Comparison of ENCODE assay signal across 14 cellular contexts in genomic region chr11:60844870-60845221, GRCh38. TPM values are rescaled to one million over a fixed set of nuclear protein-coding genes. Genes with fewer than 3 reads are reported as not detected.
DNase-seq lines count a peak whose midpoint lies in the region; ATAC-seq, FAIRE-seq and TF ChIP-seq lines count a peak whose summit lies in the region.
"Had no signal": no experiment of that assay in that cellular context is flagged by ENCODE, and none has a peak within 500 bp of the region (broad histone marks: within the 10 kb centered on the region; RNA-seq: fewer than 3 reads in every experiment).

No MANE protein-coding gene starts in this region.

- TF ChIP-seq EP300 in ovary (IDR thresholded peaks at IDR 0.05) = no peak

- dilution Hi-C loops in endothelial cell of umbilical vein (cut with MboI; ENCODE audit: extremely low pct_ligation_motif_present, low sequenced_read_pairs) = no loop called here

- H3K4me1 ChIP-seq in endothelial cell of umbilical vein (ENCODE audit: control insufficient read depth, extremely low read depth, insufficient read depth, low read length) = peaks cover 37% of the 10 kb centered on the region
- peaks cover 28% of the 10 kb centered on the region for H3K4me1 ChIP-seq in psoas muscle
- peaks cover 16% of the 10 kb centered on the region for H3K4me1 ChIP-seq in ovary (ENCODE audit: insufficient read depth)

- no peak overlapping the region for H3K9ac ChIP-seq in endothelial cell of umbilical vein (replicated peaks; ENCODE audit: extremely low read depth, insufficient read depth, low read length)

- peaks cover 37% of the 10 kb centered on the region for H3K36me3 Mint-ChIP-seq in activated CD4-positive, alpha-beta T cell treated with anti-CD3 and anti-CD28 coated beads for 36 hours (ENCODE audit: low read depth)

- H3K27ac Mint-ChIP-seq in activated CD4-positive, alpha-beta T cell treated with anti-CD3 and anti-CD28 coated beads for 36 hours = peak overlapping the region; percentile 43

- H3K9me3 ChIP-seq in endothelial cell of umbilical vein (replicated peaks; ENCODE audit: control insufficient read depth, insufficient read depth, low read length) (no peaks in the 10 kb centered on the region), psoas muscle (no peaks in the 10 kb centered on the region), ovary (no peaks in the 10 kb centered on the region)
- H3K9me3 ChIP-seq: upper lobe of left lung had no signal

- no peaks in the 10 kb centered on the region for H3K27me3 ChIP-seq in endothelial cell of umbilical vein (ENCODE audit: control insufficient read depth in 2 of 2, insufficient read depth in 2 of 2, low read length in 2 of 2)
- no peaks in the 10 kb centered on the region for H3K27me3 ChIP-seq in psoas muscle (ENCODE audit: insufficient read depth in 3 of 3, low read length in 2 of 3)
- H3K27me3 ChIP-seq in ovary = no peaks in the 10 kb centered on the region
- H3K27me3 ChIP-seq: upper lobe of left lung had no signal

- no TSS peak for BruUV-seq in endothelial cell of umbilical vein (replicated peaks; lab: Mats Ljungman, UMichigan)

- H3K4me3 Mint-ChIP-seq in activated CD4-positive, alpha-beta T cell treated with anti-CD3 and anti-CD28 coated beads for 36 hours = peak overlapping the region; percentile 83

- intact Hi-C loops in activated CD4-positive, alpha-beta T cell treated with anti-CD3 and anti-CD28 coated beads for 36 hours (cut with DNase I, micrococcal nuclease) = no loop called here
- intact Hi-C loops in endothelial cell of umbilical vein (cut with micrococcal nuclease) (no loop called here), psoas muscle (cut with DNase I) (loop anchor here (5.0 to 10.0 kb wide), 2 partner anchors 57 to 320 kb away; partner anchors contain the start of gene VPS37C (in 1 of the 2)), ovary (cut with DNase I) (loop anchor here in 1 of 4 donors (10.0 kb wide), 1 partner anchor 50 kb away; no protein-coding TSS in a partner anchor)

- POLR2A ChIA-PET in activated CD4-positive, alpha-beta T cell treated with anti-CD3 and anti-CD28 coated beads for 36 hours (lab: Charles Lee) = interaction anchor here (1.3 kb wide), 1 partner anchor 325 kb away, joined by 3 read pairs; no protein-coding TSS in a partner anchor
- POLR2A ChIA-PET in endothelial cell of umbilical vein (lab: Charles Lee) = no interaction called here

- WGBS in psoas muscle, 3 donors = 43 to 54% (median 45%) methylated on average over 4 of the region's 4 CpGs
- 23 to 33% (median 29%) methylated on average over 4 of the region's 4 CpGs for WGBS in ovary, 3 donors

- H3K4me2 ChIP-seq in endothelial cell of umbilical vein (ENCODE audit: insufficient read depth, low read length) = peak overlapping the region; percentile 79

- TF ChIP-seq POLR2A in endothelial cell of umbilical vein (IDR thresholded peaks at IDR 0.05; ENCODE audit: low read depth, low read length) (no peak), ovary (IDR thresholded peaks at IDR 0.05) (no peak)

- peaks cover 0 to 19% of the 10 kb centered on the region in 2 experiments for H3K36me3 ChIP-seq in endothelial cell of umbilical vein (ENCODE audit: control insufficient read depth in 2 of 2, extremely low read depth in 1 of 2, insufficient read depth in 2 of 2, low read length in 2 of 2)
- H3K36me3 ChIP-seq in psoas muscle (ENCODE audit: insufficient read depth in 1 of 2, low read depth in 1 of 2) = peaks cover 0 to 30% of the 10 kb centered on the region in 2 donors
- no peaks in the 10 kb centered on the region for H3K36me3 ChIP-seq in ovary

- H3K4me3 ChIP-seq in endothelial cell of umbilical vein (replicated peaks in 1 of 3; ENCODE audit: insufficient read depth in 1 of 3, low read depth in 1 of 3, low read length in 3 of 3) = peak overlapping the region in 1 of 3 experiments; percentile 74
- H3K4me3 ChIP-seq in psoas muscle = peak overlapping the region; percentile 99
- no peak overlapping the region for H3K4me3 ChIP-seq in ovary

- H3K9me1 ChIP-seq in endothelial cell of umbilical vein (replicated peaks; ENCODE audit: control insufficient read depth, extremely low read depth, insufficient read depth, low read length) = no peaks in the 10 kb centered on the region

- peak; percentile 53 for FAIRE-seq in endothelial cell of umbilical vein (lab: Jason Lieb, UNC)

- no peaks in the 10 kb centered on the region for H3K27me3 Mint-ChIP-seq in activated CD4-positive, alpha-beta T cell treated with anti-CD3 and anti-CD28 coated beads for 36 hours

- no peak overlapping the region for H2AFZ ChIP-seq in endothelial cell of umbilical vein (ENCODE audit: low read depth, low read length)

- H4K20me1 ChIP-seq in endothelial cell of umbilical vein (replicated peaks; ENCODE audit: control insufficient read depth, extremely low read depth, insufficient read depth, low read length) = no peaks in the 10 kb centered on the region

- DNase-seq in activated CD4-positive, alpha-beta T cell treated with anti-CD3 and anti-CD28 coated beads for 36 hours = no peak
- DNase-seq in activated CD4-positive, alpha-beta T cell treated with anti-CD3 and anti-CD28 coated beads for 48 hours = no peak
- DNase-seq in endothelial cell of umbilical vein (ENCODE audit: low read depth, low spot score) (peak; percentile 11), psoas muscle (peak in 1 of 2 donors; percentile 22), ovary (no peak), cerebellar nuclear complex (lab: John Stamatoyannopoulos, UW) (no peak), pons (ENCODE audit: low spot score) (no peak)
- DNase-seq: ACHN, NCI-H1105, upper lobe of left lung had no signal

- CTCF ChIA-PET in activated CD4-positive, alpha-beta T cell treated with anti-CD3 and anti-CD28 coated beads for 36 hours (lab: Charles Lee) = interaction anchor here (0.6 to 2.1 kb wide), 2 partner anchors 12 to 14 kb away, joined by 3 to 9 read pairs; no protein-coding TSS in a partner anchor
- CTCF ChIA-PET in endothelial cell of umbilical vein (lab: Charles Lee) = interaction anchor here (1.3 to 5.0 kb wide), 4 partner anchors 14 to 69 kb away, joined by 4 to 34 read pairs (median 19); no protein-coding TSS in a partner anchor

- ATAC-seq in activated CD4-positive, alpha-beta T cell treated with anti-CD3 and anti-CD28 coated beads for 36 hours = no peak
- ATAC-seq in psoas muscle = no peak

- H3K27ac ChIP-seq in VCaP = peak overlapping the region; percentile 68
- H3K27ac ChIP-seq in endothelial cell of umbilical vein (ENCODE audit: insufficient read depth, low read depth, low read length) = no peak overlapping the region
- H3K27ac ChIP-seq in psoas muscle = no peak overlapping the region
- no peak overlapping the region for H3K27ac ChIP-seq in ovary
- H3K27ac ChIP-seq: upper lobe of left lung had no signal

- peaks cover 51% of the 10 kb centered on the region for H3K79me2 ChIP-seq in endothelial cell of umbilical vein (ENCODE audit: control insufficient read depth, insufficient read depth, low read length)

- TF ChIP-seq CTCF in VCaP (conservative IDR thresholded peaks at IDR 0.05) (no peak), endothelial cell of umbilical vein (IDR thresholded peaks at IDR 0.05; ENCODE audit: extremely low read depth in 1 of 2, insufficient read depth in 1 of 2, low read depth in 1 of 2, low read length in 2 of 2) (no peak), psoas muscle (IDR thresholded peaks at IDR 0.05) (no peak), ovary (IDR thresholded peaks at IDR 0.05) (no peak)

- H3K4me1 Mint-ChIP-seq in activated CD4-positive, alpha-beta T cell treated with anti-CD3 and anti-CD28 coated beads for 36 hours = peaks cover 35% of the 10 kb centered on the region

- no peaks in the 10 kb centered on the region for H3K9me3 Mint-ChIP-seq in activated CD4-positive, alpha-beta T cell treated with anti-CD3 and anti-CD28 coated beads for 36 hours (ENCODE audit: low read depth)

RNA-seq across cellular contexts. Expression of gene CCDC86, which starts 2.9 kb away (rescaled TPM):
- 10 to 100 TPM; 52.1 to 75.1 TPM for total RNA-seq in activated CD4-positive, alpha-beta T cell treated with anti-CD3 and anti-CD28 coated beads for 36 hours
- total RNA-seq in endothelial cell of umbilical vein (57.6 and 60.8 TPM in 2 replicates), psoas muscle (10 to 100 TPM; 24.8 to 43.9 (median 30.1) TPM), ovary (10 to 100 TPM in 6 of 7 donors, 1 to 10 TPM in 1; 7.0 to 32.9 (median 20.4) TPM)
- polyA plus RNA-seq in endothelial cell of umbilical vein (29.8 and 32.3 TPM in 2 replicates), psoas muscle (10 to 100 TPM; 36.2 to 55.4 (median 53.6) TPM), ovary (10 to 100 TPM; 10.5 to 16.4 TPM)
- polyA plus RNA-seq in endothelial cell of umbilical vein (2011; cell fraction: cytosol; rRNA removed) = 37.2 and 37.3 TPM in 2 replicates
- polyA plus RNA-seq in endothelial cell of umbilical vein (2011; cell fraction: nucleus; rRNA removed) = 35.4 and 41.3 TPM in 2 replicates
- 61.9 and 75.2 TPM in 2 replicates for polyA plus RNA-seq in endothelial cell of umbilical vein (2012)
- polyA minus RNA-seq in endothelial cell of umbilical vein = 15.2 and 15.7 TPM in 2 replicates
- 24.5 TPM for polyA minus RNA-seq in endothelial cell of umbilical vein (2011; cell fraction: cytosol; rRNA and poly(A)+ RNA removed)
- 11.3 and 12.9 TPM in 2 replicates for polyA minus RNA-seq in endothelial cell of umbilical vein (2011; cell fraction: nucleus; rRNA and poly(A)+ RNA removed)

RNA-seq across cellular contexts. Expression of gene PTGDR2, which starts 10.9 kb away (rescaled TPM):
- total RNA-seq in activated CD4-positive, alpha-beta T cell treated with anti-CD3 and anti-CD28 coated beads for 36 hours = under 1 TPM; 0.11 to 0.18 TPM
- total RNA-seq in endothelial cell of umbilical vein (0.15 TPM in 1 of 2 replicates, not detected in the other), psoas muscle (10 to 100 TPM in 1 of 4 donors, 1 to 10 TPM in 2, under 1 TPM in 1; 0.53 to 13.9 (median 1.1) TPM), ovary (under 1 TPM in 5 of 7 donors, not detected in 2; 0.10 to 0.46 (median 0.15) TPM)
- polyA plus RNA-seq in endothelial cell of umbilical vein (not detected in 2 replicates), psoas muscle (1 to 10 TPM; 1.1 to 1.3 (median 1.2) TPM), ovary (under 1 TPM; 0.07 to 0.42 TPM)
- polyA plus RNA-seq in endothelial cell of umbilical vein (2011; cell fraction: cytosol; rRNA removed) = not detected in 2 replicates
- 0.07 TPM in 2 replicates for polyA plus RNA-seq in endothelial cell of umbilical vein (2011; cell fraction: nucleus; rRNA removed)
- 0.07 TPM in 1 of 2 replicates, not detected in the other for polyA plus RNA-seq in endothelial cell of umbilical vein (2012)
- 0.30 TPM in 1 of 2 replicates, not detected in the other for polyA minus RNA-seq in endothelial cell of umbilical vein
- polyA minus RNA-seq in endothelial cell of umbilical vein (2011; cell fraction: cytosol; rRNA and poly(A)+ RNA removed) = not detected
- polyA minus RNA-seq in endothelial cell of umbilical vein (2011; cell fraction: nucleus; rRNA and poly(A)+ RNA removed) = not detected in 2 replicates
- total RNA-seq: RPMI7951 had no signal

RNA-seq across cellular contexts. Expression of gene ZP1, which starts 22.5 kb away (rescaled TPM):
- total RNA-seq in activated CD4-positive, alpha-beta T cell treated with anti-CD3 and anti-CD28 coated beads for 36 hours = not detected
- total RNA-seq in endothelial cell of umbilical vein = not detected in 2 replicates
- polyA plus RNA-seq in endothelial cell of umbilical vein = not detected in 2 replicates
- polyA plus RNA-seq in endothelial cell of umbilical vein (2011; cell fraction: cytosol; rRNA removed) = not detected in 2 replicates
- polyA plus RNA-seq in endothelial cell of umbilical vein (2011; cell fraction: nucleus; rRNA removed) = not detected in 2 replicates
- polyA plus RNA-seq in endothelial cell of umbilical vein (2012) = not detected in 2 replicates
- polyA minus RNA-seq in endothelial cell of umbilical vein = not detected in 2 replicates
- not detected for polyA minus RNA-seq in endothelial cell of umbilical vein (2011; cell fraction: cytosol; rRNA and poly(A)+ RNA removed)
- not detected in 2 replicates for polyA minus RNA-seq in endothelial cell of umbilical vein (2011; cell fraction: nucleus; rRNA and poly(A)+ RNA removed)
- under 1 TPM in 1 of 4 donors, not detected in 3; 0.29 TPM for total RNA-seq in psoas muscle
- polyA plus RNA-seq in psoas muscle = under 1 TPM; 0.18 to 0.52 (median 0.30) TPM
- total RNA-seq in ovary = not detected
- polyA plus RNA-seq in ovary = under 1 TPM in 1 of 2 donors, not detected in 1; 0.17 TPM
- total RNA-seq: mononuclear cell, upper lobe of left lung had no signal

RNA-seq across cellular contexts. Expression of gene MS4A10, which starts 59.7 kb away (rescaled TPM):
- not detected for total RNA-seq in activated CD4-positive, alpha-beta T cell treated with anti-CD3 and anti-CD28 coated beads for 36 hours
- total RNA-seq in endothelial cell of umbilical vein (not detected in 2 replicates), psoas muscle (not detected), ovary (under 1 TPM in 1 of 7 donors, not detected in 6; 0.36 TPM)
- polyA plus RNA-seq in endothelial cell of umbilical vein (not detected in 2 replicates), psoas muscle (under 1 TPM in 1 of 3 donors, not detected in 2; 0.03 TPM), ovary (not detected)
- polyA plus RNA-seq in endothelial cell of umbilical vein (2011; cell fraction: cytosol; rRNA removed) = not detected in 2 replicates
- not detected in 2 replicates for polyA plus RNA-seq in endothelial cell of umbilical vein (2011; cell fraction: nucleus; rRNA removed)
- not detected in 2 replicates for polyA plus RNA-seq in endothelial cell of umbilical vein (2012)
- polyA minus RNA-seq in endothelial cell of umbilical vein = not detected in 2 replicates
- not detected for polyA minus RNA-seq in endothelial cell of umbilical vein (2011; cell fraction: cytosol; rRNA and poly(A)+ RNA removed)
- not detected in 2 replicates for polyA minus RNA-seq in endothelial cell of umbilical vein (2011; cell fraction: nucleus; rRNA and poly(A)+ RNA removed)
- total RNA-seq: mononuclear cell, RPMI7951, upper lobe of left lung had no signal
- polyA plus RNA-seq: esophagus had no signal

Comparison
In these comparisons a context has a peak if more than half of its experiments do, and no peak if none do; other contexts are left out.
1. intact Hi-C loops: an anchor here in psoas muscle (5.0 to 10.0 kb wide); none called in activated CD4-positive, alpha-beta T cell treated with anti-CD3 and anti-CD28 coated beads for 36 hours and endothelial cell of umbilical vein.